In the genomic region with DNA sequence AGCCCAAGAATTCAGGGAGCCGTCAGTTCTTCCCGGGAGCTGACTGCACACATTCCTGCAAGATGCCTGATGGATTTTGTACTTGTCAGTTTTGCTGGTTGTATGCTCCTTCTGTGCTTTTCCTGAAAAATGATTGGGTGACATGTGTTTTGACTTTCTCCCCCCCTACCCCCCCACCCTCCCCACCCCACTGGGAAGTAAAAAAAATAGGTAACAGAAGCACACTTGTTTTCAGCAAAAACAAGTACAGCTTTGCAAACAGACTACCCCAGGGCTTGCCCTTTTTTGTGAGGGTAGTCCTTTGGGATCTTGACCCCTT, we compare ENCODE assay signal across 8 cellular contexts. TPM values are rescaled to one million over a fixed set of nuclear protein-coding genes. Genes with fewer than 3 reads are reported as not detected.
DNase-seq lines count a peak whose midpoint lies in the region; ATAC-seq and TF ChIP-seq lines count a peak whose summit lies in the region.

No MANE protein-coding gene starts in this region.

- H3K27me3 Mint-ChIP-seq in activated T-cell treated with anti-CD3 and anti-CD28 coated beads, Interleukin-2, amount 50 U/mL, for 24 hours: peaks cover 14% of the 10 kb centered on the region

- H3K27ac ChIP-seq in right lobe of liver (peak overlapping the region in 1 of 3 donors; percentile 86), thyroid gland (peak overlapping the region in 1 of 3 donors; percentile 86)

- H3K27me3 ChIP-seq in right lobe of liver (no peaks in the 10 kb centered on the region), thyroid gland (no peaks in the 10 kb centered on the region)

- H3K36me3 Mint-ChIP-seq in activated T-cell treated with anti-CD3 and anti-CD28 coated beads, Interleukin-2, amount 50 U/mL, for 24 hours (ENCODE audit: low read depth): peaks cover 51% of the 10 kb centered on the region

- in situ Hi-C loops in astrocyte of the spinal cord (cut with HindIII; ENCODE audit: low sequenced_read_pairs): no loop called here

- peak overlapping the region; percentile 84 for H3K4me3 Mint-ChIP-seq in activated T-cell treated with anti-CD3 and anti-CD28 coated beads, Interleukin-2, amount 50 U/mL, for 24 hours

- peaks cover 0 to 16% (median 6%) of the 10 kb centered on the region in 4 donors for H3K36me3 ChIP-seq in right lobe of liver
- peaks cover 7 to 16% of the 10 kb centered on the region in 2 donors for H3K36me3 ChIP-seq in thyroid gland

- H3K4me3 ChIP-seq in astrocyte of the spinal cord (ENCODE audit: low read depth, low read length) (peak overlapping the region; percentile 83), right lobe of liver (peak overlapping the region; percentile 64 to 98 (median 88)), thyroid gland (replicated peaks in 1 of 3) (peak overlapping the region; percentile 86 to 95 (median 88))

- no peak for DNase-seq in activated T-cell treated with anti-CD3 and anti-CD28 coated beads, Interleukin-2, amount 50 U/mL, for 24 hours
- DNase-seq in activated T-cell treated with anti-CD3 and anti-CD28 coated beads, Interleukin-2, amount 50 U/mL, for 1 hour: no peak
- no peak for DNase-seq in astrocyte of the spinal cord (ENCODE audit: low read depth, low spot score)
- DNase-seq in right lobe of liver: no peak
- no peak for DNase-seq in thyroid gland
- no peak for DNase-seq in D341Med (ENCODE audit: low spot score)
- no peak for DNase-seq in retina

- peaks cover 54% of the 10 kb centered on the region for H3K4me1 Mint-ChIP-seq in activated T-cell treated with anti-CD3 and anti-CD28 coated beads, Interleukin-2, amount 50 U/mL, for 24 hours (ENCODE audit: low read depth)

- ATAC-seq in right lobe of liver: no peak
- ATAC-seq in GM19035 (IDR thresholded peaks at IDR 0.05; ENCODE audit: unreplicated experiment): no peak

- TF ChIP-seq POLR2A in right lobe of liver (IDR thresholded peaks at IDR 0.05) (no peak), thyroid gland (IDR thresholded peaks at IDR 0.05) (no peak)

- no peak for TF ChIP-seq CTCF in astrocyte of the spinal cord (IDR thresholded peaks at IDR 0.05; ENCODE audit: low read depth, low read length)
- no peak for TF ChIP-seq CTCF in right lobe of liver (IDR thresholded peaks at IDR 0.05)
- TF ChIP-seq CTCF in thyroid gland (IDR thresholded peaks at IDR 0.05): no peak

- H3K27ac Mint-ChIP-seq in activated T-cell treated with anti-CD3 and anti-CD28 coated beads, Interleukin-2, amount 50 U/mL, for 24 hours: peak overlapping the region; percentile 89

- H3K4me1 ChIP-seq in right lobe of liver (peaks cover 0 to 16% (median 0%) of the 10 kb centered on the region in 4 donors), thyroid gland (peaks cover 10 to 11% of the 10 kb centered on the region in 2 donors)

- H3K9me3 Mint-ChIP-seq in activated T-cell treated with anti-CD3 and anti-CD28 coated beads, Interleukin-2, amount 50 U/mL, for 24 hours: no peaks in the 10 kb centered on the region

- intact Hi-C loops in right lobe of liver (cut with DNase I): no loop called here
- intact Hi-C loops in thyroid gland (cut with DNase I): loop anchor here (5.0 kb wide), 1 partner anchor 51 kb away; no protein-coding TSS in a partner anchor

- no peaks in the 10 kb centered on the region for H3K9me3 ChIP-seq in right lobe of liver
- H3K9me3 ChIP-seq in thyroid gland: no peaks in the 10 kb centered on the region

- 6% methylated on average over 2 of the region's 2 CpGs for WGBS in right lobe of liver (ENCODE audit: insufficient coverage, low coverage, low lambda C conversion rate, missing lambda C conversion rate)
- WGBS in thyroid gland, 2 donors: 3 to 6% methylated on average over 2 of the region's 2 CpGs

RNA-seq across cellular contexts. Expression of a gene that starts 1.1 kb away (rescaled TPM):
- 10 to 100 TPM; 21.1 to 27.0 (median 22.7) TPM for total RNA-seq in right lobe of liver
- total RNA-seq in thyroid gland: 10 to 100 TPM; 50.9 to 57.9 (median 54.6) TPM
